In genomic region chr10:72008096-72008933, GRCh38 we compare ENCODE assay signal across 15 cellular contexts. TPM values are rescaled to one million over a fixed set of nuclear protein-coding genes. Genes with fewer than 3 reads are reported as not detected.
DNase-seq lines count a peak whose midpoint lies in the region; ATAC-seq, FAIRE-seq and TF ChIP-seq lines count a peak whose summit lies in the region.
"Had no signal": no experiment of that assay in that cellular context is flagged by ENCODE, and none has a peak within 500 bp of the region (broad histone marks: within the 10 kb centered on the region; RNA-seq: fewer than 3 reads in every experiment).

No MANE protein-coding gene starts in this region.

- no peak for TF ChIP-seq EP300 in H1 (IDR thresholded peaks at IDR 0.05; ENCODE audit: borderline replicate concordance in 1 of 2, low read depth in 2 of 2, low read length in 2 of 2)

- no peak overlapping the region for H3K4ac ChIP-seq in H1 (replicated peaks; ENCODE audit: insufficient read length, low read depth, low read length)

- DNase-seq in RWPE1 (ENCODE audit: low spot score), result peak; percentile 60
- DNase-seq in H1 (ENCODE audit: low read depth in 1 of 2, low spot score in 2 of 2), result no peak
- peak; percentile 47 for DNase-seq in myocyte (ENCODE audit: low read depth)
- DNase-seq in thyroid gland, result no peak
- DNase-seq in ecto neural progenitor cell (ENCODE audit: low spot score), result no peak
- no peak for DNase-seq in NCI-H1694 (lab: John Stamatoyannopoulos, UW)
- no peak for DNase-seq in H7
- DNase-seq: activated CD4-positive, alpha-beta T cell treated with anti-CD3 and anti-CD28 coated beads, Interleukin-2, amount 50 U/mL, for 4 hours; activated naive CD4-positive, alpha-beta T cell treated with anti-CD3 and anti-CD28 coated beads, Interleukin-2, amount 10 ng/mL, durations not matched to agents 7 days and 5 days; effector memory CD4-positive, alpha-beta T cell; MM.1S; NCI-H82; stimulated activated CD4-positive, alpha-beta T cell treated with anti-CD3 and anti-CD28 coated beads, Interleukin-4, amount 100 ng/mL, for 24 hours had no signal

- H3K27me3 ChIP-seq in H1 (replicated peaks in 1 of 4; ENCODE audit: control insufficient read depth in 3 of 4, extremely low read depth in 1 of 4, insufficient read depth in 3 of 4, low read length in 3 of 4) (no peaks in the 10 kb centered on the region), thyroid gland (no peaks in the 10 kb centered on the region), H7 (ENCODE audit: control insufficient read depth, insufficient read depth, low read length) (no peaks in the 10 kb centered on the region)

- H3K4me3 ChIP-seq in H1 (ENCODE audit: extremely low read depth in 1 of 4, insufficient read depth in 2 of 4, low read depth in 3 of 4, low read length in 4 of 4), result no peak overlapping the region
- H3K4me3 ChIP-seq in thyroid gland (replicated peaks in 1 of 3), result no peak overlapping the region
- no peak overlapping the region for H3K4me3 ChIP-seq in H7 (ENCODE audit: insufficient read depth, low read depth, low read length)

- no peak overlapping the region for H3K9ac ChIP-seq in H1 (replicated peaks in 1 of 4; ENCODE audit: extremely low read depth in 1 of 4, low read depth in 3 of 4, low read length in 3 of 4)

- H2BK5ac ChIP-seq in H1 (ENCODE audit: low read depth, low read length), result peak overlapping the region; percentile 68; the same call in 1 of the 2 replicates

- no peak for TF ChIP-seq POLR2A in H1 (IDR thresholded peaks at IDR 0.05; ENCODE audit: control extremely low read depth in 1 of 2, low read depth in 2 of 2, low read length in 2 of 2)
- TF ChIP-seq POLR2A in thyroid gland (IDR thresholded peaks at IDR 0.05), result no peak

- H3K79me1 ChIP-seq in H1 (ENCODE audit: low read depth, low read length), result no peaks in the 10 kb centered on the region

- H2BK12ac ChIP-seq in H1 (ENCODE audit: low read depth, low read length), result no peak overlapping the region

- no peak for FAIRE-seq in H1 (lab: Jason Lieb, UNC)
- FAIRE-seq: GM12892 had no signal

- H2AFZ ChIP-seq in H1 (ENCODE audit: low read length), result no peak overlapping the region

- H3K27ac ChIP-seq in RWPE1 (peak overlapping the region; percentile 100), H1 (ENCODE audit: low read depth, low read length) (no peak overlapping the region), thyroid gland (peak overlapping the region; percentile 47 to 78 (median 73))

- no peaks in the 10 kb centered on the region for H4K20me1 ChIP-seq in H1 (replicated peaks in 1 of 2; ENCODE audit: control insufficient read depth in 1 of 2, insufficient read depth in 2 of 2, low read length in 2 of 2)

- H3K79me2 ChIP-seq in H1 (ENCODE audit: control insufficient read depth in 1 of 2, insufficient read depth in 2 of 2, low read length in 2 of 2), result no peaks in the 10 kb centered on the region

- peaks cover 0 to 5% (median 0%) of the 10 kb centered on the region in 4 experiments; a peak in 2 of 8 replicates for H3K36me3 ChIP-seq in H1 (ENCODE audit: control insufficient read depth in 2 of 4, insufficient read depth in 4 of 4, low read length in 3 of 4)
- peaks cover 13 to 16% of the 10 kb centered on the region in 2 donors for H3K36me3 ChIP-seq in thyroid gland
- no peaks in the 10 kb centered on the region; the same call in none of the 2 replicates for H3K36me3 ChIP-seq in H7 (replicated peaks; ENCODE audit: control insufficient read depth, insufficient read depth, low read length)

- peak overlapping the region; percentile 9; the same call in 1 of the 2 replicates for H4K8ac ChIP-seq in H1 (ENCODE audit: extremely low read depth, insufficient read depth, low read length)

- no peak overlapping the region for H2BK15ac ChIP-seq in H1 (ENCODE audit: low read length)

- H3K18ac ChIP-seq in H1 (ENCODE audit: extremely low read depth, low read length), result no peak overlapping the region

- no peaks in the 10 kb centered on the region for H3K23me2 ChIP-seq in H1 (ENCODE audit: low read depth, low read length)

- TF ChIP-seq RAD21 in H1 (IDR thresholded peaks at IDR 0.05 in 1 of 2, conservative IDR thresholded peaks at IDR 0.05 in 1 of 2; ENCODE audit: low read depth in 2 of 2, low read length in 2 of 2), result no peak

- H4K5ac ChIP-seq in H1 (ENCODE audit: insufficient read length, low read depth, low read length), result no peak overlapping the region

- CTCF ChIA-PET in RWPE1 (lab: Yijun Ruan, JAX), result interaction anchor here (0.6 to 1.8 kb wide), 3 partner anchors 10 to 41 kb away, joined by 3 to 12 read pairs (median 5); no protein-coding TSS in a partner anchor
- CTCF ChIA-PET in H1 (lab: Charles Lee; ENCODE audit: partially characterized antibody), result interaction anchor here (0.8 to 2.4 kb wide), 4 partner anchors 10 to 52 kb away, joined by 3 to 7 read pairs (median 4); no protein-coding TSS in a partner anchor

- H3K9me3 ChIP-seq in H1 (ENCODE audit: insufficient read depth in 2 of 2, low read depth in 1 of 2, low read length in 1 of 2) (no peaks in the 10 kb centered on the region), thyroid gland (no peaks in the 10 kb centered on the region)

- intact Hi-C loops in thyroid gland (cut with DNase I), result no loop called here

- no peak for ATAC-seq in HG03175 (IDR thresholded peaks at IDR 0.05; ENCODE audit: unreplicated experiment)

- TF ChIP-seq CTCF in RWPE1 (conservative IDR thresholded peaks at IDR 0.05; ENCODE audit: low read depth), result no peak
- no peak for TF ChIP-seq CTCF in H1 (IDR thresholded peaks at IDR 0.05; ENCODE audit: control extremely low read depth in 1 of 3, insufficient read depth in 1 of 3, low read depth in 1 of 3, low read length in 3 of 3)
- no peak for TF ChIP-seq CTCF in thyroid gland (IDR thresholded peaks at IDR 0.05)

- no peak overlapping the region for H3K23ac ChIP-seq in H1 (ENCODE audit: insufficient read length)

- no peak overlapping the region for H2BK20ac ChIP-seq in H1 (ENCODE audit: low read length)

- no peak overlapping the region for H3K4me2 ChIP-seq in H1 (ENCODE audit: insufficient read depth in 1 of 2, low read depth in 2 of 2, low read length in 2 of 2)

- POLR2A ChIA-PET in RWPE1 (lab: Yijun Ruan, JAX; ENCODE audit: low non-redundant PET), result no interaction called here
- POLR2A ChIA-PET in H1 (lab: Charles Lee; ENCODE audit: partially characterized antibody), result interaction anchor here (1.0 kb wide), 1 partner anchor 81 kb away, joined by 3 read pairs; no protein-coding TSS in a partner anchor

- no peak overlapping the region for H2BK120ac ChIP-seq in H1 (replicated peaks; ENCODE audit: low read depth, low read length)

- H3K4me1 ChIP-seq in H1 (replicated peaks in 1 of 4; ENCODE audit: control insufficient read depth in 3 of 4, insufficient read depth in 4 of 4, low read length in 3 of 4) (no peaks in the 10 kb centered on the region; a peak in 1 of 7 replicates), thyroid gland (peaks cover 3 to 27% of the 10 kb centered on the region in 2 donors)

- 96% methylated on average over 51 of the region's 56 CpGs; no CpG with 5 or more reads in 1 of the 2 experiments for WGBS in H1 (ENCODE audit: extremely low coverage in 1 of 2, insufficient coverage in 1 of 2, insufficient read length in 1 of 2, insufficient replicate concordance in 2 of 2, low coverage in 1 of 2, low lambda C conversion rate in 2 of 2, missing lambda C conversion rate in 1 of 2), 2 experiments
- WGBS in thyroid gland, 2 donors, result 68 to 91% methylated on average over 5 to 41 of the region's 56 CpGs

- H3K14ac ChIP-seq in H1 (ENCODE audit: insufficient read length), result no peak overlapping the region

- no peak overlapping the region for H4K91ac ChIP-seq in H1 (replicated peaks; ENCODE audit: insufficient read length, low read length)

- no peak overlapping the region for H3K56ac ChIP-seq in H1 (replicated peaks; ENCODE audit: insufficient read length, low read depth, low read length)

- no peak overlapping the region for H2AK5ac ChIP-seq in H1 (ENCODE audit: low read depth, low read length)

TF ChIP-seq in H1, 55 proteins besides CTCF, POLR2A, EP300 and RAD21 (continues in another document):
- TF ChIP-seq FOSL1 (IDR thresholded peaks at IDR 0.05; ENCODE audit: insufficient read depth, low read depth, low read length) (no peak), CREB1 (IDR thresholded peaks at IDR 0.05) (no peak), YY1 (IDR thresholded peaks at IDR 0.05; ENCODE audit: low read depth, low read length) (no peak), KDM5A (IDR thresholded peaks at IDR 0.05; ENCODE audit: low read length) (no peak), SAP30 (IDR thresholded peaks at IDR 0.05; ENCODE audit: insufficient read depth, insufficient replicate concordance, low read length) (no peak), SP4 (IDR thresholded peaks at IDR 0.05; ENCODE audit: low read length) (no peak), KDM4A (IDR thresholded peaks at IDR 0.05; ENCODE audit: low read depth, low read length, severe bottlenecking) (no peak), TAF7 (optimal IDR thresholded peaks at IDR 0.05; ENCODE audit: borderline replicate concordance, low read depth, low read length) (no peak), RBBP5 (IDR thresholded peaks at IDR 0.05; ENCODE audit: borderline replicate concordance, low read depth, low read length) (no peak), HDAC2 (IDR thresholded peaks at IDR 0.05; ENCODE audit: borderline replicate concordance in 1 of 2, low read depth in 2 of 2, low read length in 2 of 2) (no peak)
- TF ChIP-seq, protein P1, sequence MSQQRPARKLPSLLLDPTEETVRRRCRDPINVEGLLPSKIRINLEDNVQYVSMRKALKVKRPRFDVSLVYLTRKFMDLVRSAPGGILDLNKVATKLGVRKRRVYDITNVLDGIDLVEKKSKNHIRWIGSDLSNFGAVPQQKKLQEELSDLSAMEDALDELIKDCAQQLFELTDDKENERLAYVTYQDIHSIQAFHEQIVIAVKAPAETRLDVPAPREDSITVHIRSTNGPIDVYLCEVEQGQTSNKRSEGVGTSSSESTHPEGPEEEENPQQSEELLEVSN (IDR thresholded peaks at IDR 0.05), result no peak
- TF ChIP-seq, protein P2, sequence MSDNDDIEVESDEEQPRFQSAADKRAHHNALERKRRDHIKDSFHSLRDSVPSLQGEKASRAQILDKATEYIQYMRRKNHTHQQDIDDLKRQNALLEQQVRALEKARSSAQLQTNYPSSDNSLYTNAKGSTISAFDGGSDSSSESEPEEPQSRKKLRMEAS (IDR thresholded peaks at IDR 0.05), result no peak

RNA-seq across cellular contexts. Expression of gene CHST3, which starts 44.1 kb away (rescaled TPM):
- total RNA-seq in H1 (2021; fragmentation: NEBNext Ultra II Directional; extraction: Animal tissue kit (Norgen Biotek cat#: 25700)), result 5.7 and 5.8 TPM in 2 replicates
- 2.0 and 2.4 TPM in 2 replicates for polyA plus RNA-seq in H1 (2011; rRNA removed)
- 2.0 TPM for polyA plus RNA-seq in H1 (2011; cell fraction: cytosol; rRNA removed)
- 2.8 TPM for polyA plus RNA-seq in H1 (2011; cell fraction: nucleus; rRNA removed)
- polyA plus RNA-seq in H1 (2012, experiment 1 of 2), result 2.5 to 3.3 TPM (median 2.9 TPM) in 4 replicates
- polyA plus RNA-seq in H1 (2012, experiment 2 of 2), result 2.1 TPM
- polyA plus RNA-seq in H1 (2013, experiment 1 of 2), result 3.7 TPM
- 4.5 TPM for polyA plus RNA-seq in H1 (2013, experiment 2 of 2)
- 3.9 and 5.0 TPM in 2 replicates for polyA minus RNA-seq in H1 (2011; rRNA and poly(A)+ RNA removed)
- polyA minus RNA-seq in H1 (2011; cell fraction: cytosol; rRNA and poly(A)+ RNA removed), result 3.6 TPM
- polyA minus RNA-seq in H1 (2011; cell fraction: nucleus; rRNA and poly(A)+ RNA removed), result 4.4 TPM
- total RNA-seq in myocyte, result 49.3 and 57.5 TPM in 2 replicates
- 81.8 TPM for polyA plus RNA-seq in myocyte (2012)
- total RNA-seq in thyroid gland, result 10 to 100 TPM in 3 of 4 donors, 1 to 10 TPM in 1; 8.6 to 16.9 (median 14.0) TPM
- 4.1 and 4.2 TPM in 2 replicates for total RNA-seq in H7 (2014; rRNA removed; shearing (Covaris generic))

Comparison
In these comparisons a context has a peak if more than half of its experiments do, and no peak if none do; other contexts are left out.
1. DNase-seq: peak in RWPE1 (single experiment) and myocyte (single experiment); none in H1 (0 of 2), thyroid gland (0 of 2), ecto neural progenitor cell (single experiment), NCI-H1694 (single experiment) and H7 (single experiment).